Comparison of ENCODE assay signal across 18 cellular contexts in genomic region chr2:122999258-122999657, GRCh38.
"Had no signal": no experiment of that assay in that cellular context is flagged by ENCODE, and none has a peak within 500 bp of the region (broad histone marks: within the 10 kb centered on the region; RNA-seq: fewer than 3 reads in every experiment).

No MANE protein-coding gene starts in this region.

- H3K36me3 Mint-ChIP-seq: activated CD4-positive, alpha-beta memory T cell treated with anti-CD3 and anti-CD28 coated beads for 36 hours; activated naive CD4-positive, alpha-beta T cell treated with anti-CD3 and anti-CD28 coated beads, Interleukin-2, amount 50 U/mL, for 72 hours; type B pancreatic cell had no signal

- H3K27ac ChIP-seq: cardiac muscle cell, epithelial cell of prostate, heart left ventricle, ovary, right lobe of liver, suprapubic skin had no signal

- ATAC-seq: heart left ventricle, left colon, right lobe of liver had no signal

- H3K4me1 ChIP-seq: heart left ventricle, right lobe of liver, suprapubic skin had no signal

- H3K9me3 ChIP-seq: ovary, right lobe of liver, suprapubic skin had no signal

- H3K27ac Mint-ChIP-seq: activated CD4-positive, alpha-beta memory T cell treated with anti-CD3 and anti-CD28 coated beads for 36 hours; stimulated activated naive CD8-positive, alpha-beta T cell treated with anti-CD3 and anti-CD28 coated beads, Interleukin-15, Interleukin-2, amounts not matched to agents 100 ng/mL and 50 ng/mL, for 24 hours; T-helper 2 cell treated with Interferon-gamma antibody and Interleukin-4, amounts not matched to agents 5 μg/mL and 100 μg/mL, for 36 hours; type B pancreatic cell had no signal

- H3K4me3 ChIP-seq: cardiac muscle cell, heart left ventricle, lung, ovary, right lobe of liver, suprapubic skin had no signal

- H3K27me3 Mint-ChIP-seq: activated CD4-positive, alpha-beta memory T cell treated with anti-CD3 and anti-CD28 coated beads for 36 hours; stimulated activated naive CD8-positive, alpha-beta T cell treated with anti-CD3 and anti-CD28 coated beads, Interleukin-15, Interleukin-2, amounts not matched to agents 100 ng/mL and 50 ng/mL, for 24 hours; type B pancreatic cell had no signal

- H3K4me3 Mint-ChIP-seq: activated CD4-positive, alpha-beta memory T cell treated with anti-CD3 and anti-CD28 coated beads for 36 hours; neural crest cell; stimulated activated naive CD8-positive, alpha-beta T cell treated with anti-CD3 and anti-CD28 coated beads, Interleukin-15, Interleukin-2, amounts not matched to agents 100 ng/mL and 50 ng/mL, for 24 hours; T-helper 2 cell treated with Interferon-gamma antibody and Interleukin-4, amounts not matched to agents 5 μg/mL and 100 μg/mL, for 36 hours; type B pancreatic cell had no signal

- H3K36me3 ChIP-seq: cardiac muscle cell, heart left ventricle, ovary, right lobe of liver, suprapubic skin had no signal

- DNase-seq: activated CD4-positive, alpha-beta memory T cell treated with anti-CD3 and anti-CD28 coated beads for 36 hours; activated CD4-positive, CD25-positive, alpha-beta regulatory T cell treated with anti-CD3 and anti-CD28 coated beads, Interleukin-2, amount 50 U/mL, for 72 hours; activated gamma-delta T cell; activated T-cell treated with anti-CD3 and anti-CD28 coated beads, Interleukin-2, amount 50 U/mL, for 48 hours; foreskin melanocyte; heart left ventricle; left colon; ovary; right lobe of liver had no signal

- H3K9me3 Mint-ChIP-seq: type B pancreatic cell had no signal

- H3K27me3 ChIP-seq: cardiac muscle cell, heart left ventricle, ovary, right lobe of liver, suprapubic skin had no signal
